ENCODE assay signal across 10 cellular contexts in the genomic region with DNA sequence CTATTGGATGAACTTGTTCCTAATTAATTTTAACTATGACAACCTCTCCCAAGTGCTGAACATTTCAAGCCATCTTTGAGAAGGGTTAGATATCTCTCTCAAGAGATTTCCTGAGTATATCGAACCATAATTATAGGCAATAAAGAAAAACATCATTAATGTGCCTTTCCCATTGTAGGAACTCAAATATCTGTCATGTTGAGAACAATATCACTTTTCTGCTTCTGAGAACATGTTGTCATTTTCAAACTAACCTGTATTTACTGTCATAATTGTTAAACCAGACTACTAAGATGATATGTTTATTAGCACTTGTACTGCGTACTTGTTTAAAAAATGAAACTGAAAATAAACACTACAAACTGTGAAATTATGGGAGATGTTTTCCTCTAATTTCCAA. TPM values are rescaled to one million over a fixed set of nuclear protein-coding genes. Genes with fewer than 3 reads are reported as not detected.
A peak's percentile ranks its signal among the peaks of the same experiment; 100 is the strongest.
DNase-seq lines count a peak whose midpoint lies in the region; ATAC-seq and TF ChIP-seq lines count a peak whose summit lies in the region.
"Had no signal": no experiment of that assay in that cellular context is flagged by ENCODE, and none has a peak within 500 bp of the region (broad histone marks: within the 10 kb centered on the region; RNA-seq: fewer than 3 reads in every experiment).

No MANE protein-coding gene starts in this region.

- no peaks in the 10 kb centered on the region for H3K27me3 ChIP-seq in BLaER1 treated with 17β-estradiol and CSF1 and Interleukin-3, amounts not matched to agents 10 nM and 100 nM
- no peaks in the 10 kb centered on the region for H3K27me3 ChIP-seq in mammary epithelial cell (ENCODE audit: insufficient read depth, low read length)

- peaks cover 88% of the 10 kb centered on the region for H3K79me2 ChIP-seq in mammary epithelial cell (ENCODE audit: insufficient read depth, low read length)

- H3K4me1 Mint-ChIP-seq in HFFc6 (ENCODE audit: low read depth), result peaks cover 63% of the 10 kb centered on the region
- H3K4me1 Mint-ChIP-seq in natural killer cell treated with Interleukin-12 subunit alpha and Interleukin-12 subunit beta and Interleukin-15 and Interleukin-18, amount 100 ng/mL, for 72 hours (ENCODE audit: low read depth in 2 of 2), result peaks cover 57 to 71% of the 10 kb centered on the region in 2 donors

- dilution Hi-C loops in mammary epithelial cell (cut with HindIII; ENCODE audit: low sequenced_read_pairs), result no loop called here

- no peak for ATAC-seq in natural killer cell treated with Interleukin-12 subunit alpha and Interleukin-12 subunit beta and Interleukin-15 and Interleukin-18, amount 100 ng/mL, for 72 hours
- no peak for ATAC-seq in HG02840 (IDR thresholded peaks at IDR 0.05; ENCODE audit: low FRiP score, unreplicated experiment)

- POLR2A ChIA-PET in GM10248 (lab: Yijun Ruan, JAX), result no interaction called here

- H3K9me3 ChIP-seq in BLaER1 treated with 17β-estradiol and CSF1 and Interleukin-3, amounts not matched to agents 10 nM and 100 nM (replicated peaks in 1 of 11), result no peaks in the 10 kb centered on the region
- H3K9me3 ChIP-seq in mammary epithelial cell (replicated peaks; ENCODE audit: insufficient read depth, low read length), result no peaks in the 10 kb centered on the region

- in situ Hi-C loops in mammary epithelial cell (cut with MboI; ENCODE audit: low sequenced_read_pairs in 2 of 2), result no loop called here

- peaks cover 0 to 8% (median 0%) of the 10 kb centered on the region in 11 experiments; a peak in 2 of 22 replicates for H3K36me3 ChIP-seq in BLaER1 treated with 17β-estradiol and CSF1 and Interleukin-3, amounts not matched to agents 10 nM and 100 nM
- no peaks in the 10 kb centered on the region for H3K36me3 ChIP-seq in mammary epithelial cell (ENCODE audit: insufficient read depth, low read length)

- H3K27ac ChIP-seq in BLaER1 treated with 17β-estradiol and CSF1 and Interleukin-3, amounts not matched to agents 10 nM and 100 nM, result no peak overlapping the region
- no peak overlapping the region for H3K27ac ChIP-seq in mammary epithelial cell (ENCODE audit: insufficient read depth, low read depth, low read length)

- no peak overlapping the region for H2AFZ ChIP-seq in mammary epithelial cell (ENCODE audit: low read depth, low read length)

- H3K27ac Mint-ChIP-seq in HFFc6, result peak overlapping the region; percentile 55; the same call in 1 of the 2 replicates
- peak overlapping the region; percentile 94 to 98 for H3K27ac Mint-ChIP-seq in natural killer cell treated with Interleukin-12 subunit alpha and Interleukin-12 subunit beta and Interleukin-15 and Interleukin-18, amount 100 ng/mL, for 72 hours

- DNase-seq in HFFc6 (no peak), mammary epithelial cell (no peak), KG1 (lab: John Stamatoyannopoulos, UW) (no peak), GM10248 (ENCODE audit: extremely low spot score) (no peak)
- DNase-seq in natural killer cell treated with Interleukin-12 subunit alpha and Interleukin-12 subunit beta and Interleukin-15 and Interleukin-18, amount 100 ng/mL, for 72 hours (ENCODE audit: low spot score), result no peak
- no peak for DNase-seq in stimulated activated naive CD4-positive, alpha-beta T cell (lab: John Stamatoyannopoulos, UW)
- DNase-seq: NCI-H2081 treated with DMSO at 0.1 percent for 48 hours, T-helper 2 cell had no signal

- H3K4me3 Mint-ChIP-seq in HFFc6, result peak overlapping the region; percentile 83
- H3K4me3 Mint-ChIP-seq in natural killer cell treated with Interleukin-12 subunit alpha and Interleukin-12 subunit beta and Interleukin-15 and Interleukin-18, amount 100 ng/mL, for 72 hours, result peak overlapping the region; percentile 98

- no TSS peak for BruUV-seq in mammary epithelial cell (replicated peaks; lab: Mats Ljungman, UMichigan)

- H4K20me1 ChIP-seq in BLaER1 treated with 17β-estradiol and CSF1 and Interleukin-3, amounts not matched to agents 10 nM and 100 nM, result peaks cover 34 to 88% (median 77%) of the 10 kb centered on the region in 11 experiments
- H4K20me1 ChIP-seq in mammary epithelial cell (ENCODE audit: insufficient read depth, low read length), result no peaks in the 10 kb centered on the region

- no peaks in the 10 kb centered on the region for H3K27me3 Mint-ChIP-seq in HFFc6 (ENCODE audit: insufficient read depth)
- no peaks in the 10 kb centered on the region for H3K27me3 Mint-ChIP-seq in natural killer cell treated with Interleukin-12 subunit alpha and Interleukin-12 subunit beta and Interleukin-15 and Interleukin-18, amount 100 ng/mL, for 72 hours

- H3K36me3 Mint-ChIP-seq in HFFc6 (ENCODE audit: low read depth), result no peaks in the 10 kb centered on the region
- H3K36me3 Mint-ChIP-seq in natural killer cell treated with Interleukin-12 subunit alpha and Interleukin-12 subunit beta and Interleukin-15 and Interleukin-18, amount 100 ng/mL, for 72 hours, result peaks cover 7% of the 10 kb centered on the region

- TF ChIP-seq CTCF in HFFc6 (IDR thresholded peaks at IDR 0.05) (no peak), mammary epithelial cell (conservative IDR thresholded peaks at IDR 0.05 in 1 of 2, IDR thresholded peaks at IDR 0.05 in 1 of 2; ENCODE audit: extremely low read depth in 1 of 2, insufficient read depth in 1 of 2, low read depth in 1 of 2, low read length in 2 of 2) (no peak), GM10248 (IDR thresholded peaks at IDR 0.05; ENCODE audit: control extremely low read depth, extremely low read depth, low read depth, missing control alignments) (no peak)

- 98% methylated on average over 2 of the region's 2 CpGs for WGBS in mammary epithelial cell (ENCODE audit: low coverage, missing lambda C conversion rate)

- H3K4me3 ChIP-seq in BLaER1 treated with 17β-estradiol and CSF1 and Interleukin-3, amounts not matched to agents 10 nM and 100 nM, result peak overlapping the region in 1 of 10 experiments; percentile 2; a peak in 1 of 20 replicates
- no peak overlapping the region for H3K4me3 ChIP-seq in mammary epithelial cell (replicated peaks in 1 of 3; ENCODE audit: insufficient read depth in 1 of 3, low read depth in 2 of 3, low read length in 3 of 3)

- CTCF ChIA-PET in mammary epithelial cell (lab: Charles Lee; ENCODE audit: low non-redundant PET), result no interaction called here
- CTCF ChIA-PET in GM10248 (lab: Yijun Ruan, JAX), result interaction anchor here (3.6 kb wide), 1 partner anchor 9 kb away, joined by 19 read pairs; no protein-coding TSS in a partner anchor

- H3K4me1 ChIP-seq in BLaER1 treated with 17β-estradiol and CSF1 and Interleukin-3, amounts not matched to agents 10 nM and 100 nM, result peaks cover 37 to 61% (median 52%) of the 10 kb centered on the region in 10 experiments
- peaks cover 10% of the 10 kb centered on the region for H3K4me1 ChIP-seq in mammary epithelial cell (ENCODE audit: insufficient read depth, low read length)

- H3K9ac ChIP-seq in BLaER1 treated with 17β-estradiol and CSF1 and Interleukin-3, amounts not matched to agents 10 nM and 100 nM, result peak overlapping the region in 3 of 11 experiments; percentile 2 to 59 (median 51); a peak in 5 of 22 replicates
- no peak overlapping the region for H3K9ac ChIP-seq in mammary epithelial cell (ENCODE audit: insufficient read depth, low read length)

- intact Hi-C loops in mammary epithelial cell (cut with micrococcal nuclease), result loop anchor here (5.0 kb wide), 1 partner anchor 53 kb away; no protein-coding TSS in a partner anchor

- H3K9me3 Mint-ChIP-seq in HFFc6, result no peaks in the 10 kb centered on the region
- H3K9me3 Mint-ChIP-seq in natural killer cell treated with Interleukin-12 subunit alpha and Interleukin-12 subunit beta and Interleukin-15 and Interleukin-18, amount 100 ng/mL, for 72 hours, result no peaks in the 10 kb centered on the region

- H3K4me2 ChIP-seq in BLaER1 treated with 17β-estradiol and CSF1 and Interleukin-3, amounts not matched to agents 10 nM and 100 nM, result peak overlapping the region; percentile 13 to 98 (median 90); a peak in 19 of 22 replicates
- H3K4me2 ChIP-seq in mammary epithelial cell (ENCODE audit: insufficient read depth, low read depth, low read length), result peak overlapping the region; percentile 29

RNA-seq across cellular contexts. Expression of gene EPS15, which starts 4.3 kb away (rescaled TPM):
- total RNA-seq in HFFc6 (2021; fragmentation: NEBNext Ultra II Directional; extraction: Animal tissue kit (Norgen Biotek cat#: 25700)), result 10 to 100 TPM; 45.2 to 55.7 (median 49.6) TPM
- 10 to 100 TPM; 48.0 to 52.3 TPM for total RNA-seq in mammary epithelial cell
- polyA plus RNA-seq in mammary epithelial cell, result 23.1 TPM
- polyA minus RNA-seq in mammary epithelial cell, result 57.7 TPM
- total RNA-seq in natural killer cell treated with Interleukin-12 subunit alpha and Interleukin-12 subunit beta and Interleukin-15 and Interleukin-18, amount 100 ng/mL, for 72 hours, result 10 to 100 TPM; 82.3 to 97.3 TPM
